ENCODE assay signal across 1 cellular context in genomic region chr1:201516511-201517127, GRCh38.
TF ChIP-seq lines count a peak whose summit lies in the region.

No MANE protein-coding gene starts in this region.

TF ChIP-seq in H1, 55 proteins besides CTCF, POLR2A, EP300 and RAD21:
- TF ChIP-seq SIN3A (conservative IDR thresholded peaks at IDR 0.05 in 1 of 2, IDR thresholded peaks at IDR 0.05 in 1 of 2; ENCODE audit: low read depth in 1 of 2, low read length in 2 of 2) (no peak), CBX8 (IDR thresholded peaks at IDR 0.05; ENCODE audit: borderline replicate concordance, low read depth, low read length) (no peak), GTF2F1 (IDR thresholded peaks at IDR 0.05; ENCODE audit: borderline replicate concordance, low read depth, low read length) (no peak), CHD7 (IDR thresholded peaks at IDR 0.05; ENCODE audit: insufficient replicate concordance, low read length) (no peak), HDAC6 (IDR thresholded peaks at IDR 0.05; ENCODE audit: low read depth, low read length) (no peak), NRF1 (IDR thresholded peaks at IDR 0.05; ENCODE audit: low read depth, low read length) (no peak), SUZ12 (IDR thresholded peaks at IDR 0.05; ENCODE audit: low read length) (no peak), BRCA1 (IDR thresholded peaks at IDR 0.05; ENCODE audit: low read depth, low read length) (no peak), NANOG (IDR thresholded peaks at IDR 0.05; ENCODE audit: insufficient read depth, low read depth, low read length, poor library complexity, severe bottlenecking) (no peak)
TF ChIP-seq in H1: peak in this region for 0.
